12 cellular contexts compared by ENCODE assay signal in genomic region chr1:20697560-20697959, GRCh38. TPM values are rescaled to one million over a fixed set of nuclear protein-coding genes. Genes with fewer than 3 reads are reported as not detected.
DNase-seq lines count a peak whose midpoint lies in the region; ATAC-seq, FAIRE-seq and TF ChIP-seq lines count a peak whose summit lies in the region.
"Had no signal": no experiment of that assay in that cellular context is flagged by ENCODE, and none has a peak within 500 bp of the region (broad histone marks: within the 10 kb centered on the region; RNA-seq: fewer than 3 reads in every experiment).

No MANE protein-coding gene starts in this region.

- CTCF ChIA-PET in HepG2 (lab: Yijun Ruan, JAX; ENCODE audit: low intra/inter-chr PET ratio, low total read pairs), result interaction anchor here (1.6 to 1.8 kb wide), 2 partner anchors 36 to 497 kb away, joined by 4 to 27 read pairs; no protein-coding TSS in a partner anchor

- H4K20me1 ChIP-seq in HepG2 (ENCODE audit: insufficient read depth, low read length), result no peaks in the 10 kb centered on the region

- no peak for FAIRE-seq in HepG2 (lab: Jason Lieb, UNC)

- H3K9me3 ChIP-seq in HepG2 (ENCODE audit: low read length), result no peaks in the 10 kb centered on the region
- H3K9me3 ChIP-seq in right lobe of liver, result no peaks in the 10 kb centered on the region
- H3K9me3 ChIP-seq in neuron (ENCODE audit: low read length), result no peaks in the 10 kb centered on the region

- H3K27ac ChIP-seq in HepG2 (ENCODE audit: extremely low read length, insufficient read depth, low read length) (no peak overlapping the region), right lobe of liver (peak overlapping the region in 1 of 3 donors; percentile 64)

- H3K4me3 Mint-ChIP-seq in chondrocyte (ENCODE audit: unreplicated experiment), result peak overlapping the region; percentile 80

- TF ChIP-seq RAD21 in HepG2 (CRISPR knock-in tag; IDR thresholded peaks at IDR 0.05), result no peak

- H3K79me2 ChIP-seq in HepG2 (ENCODE audit: insufficient read depth, low read length), result no peaks in the 10 kb centered on the region

- H3K4me1 ChIP-seq in HepG2 (ENCODE audit: insufficient read depth, low read length) (peaks cover 43% of the 10 kb centered on the region), right lobe of liver (no peaks in the 10 kb centered on the region), neuron (ENCODE audit: insufficient read depth, low read length) (peaks cover 14% of the 10 kb centered on the region)

- BruUV-seq in HepG2 (replicated peaks; lab: Mats Ljungman, UMichigan), result no TSS peak

- 32% methylated on average over 8 of the region's 11 CpGs for WGBS in HepG2 (ENCODE audit: low lambda C conversion rate)
- WGBS in right lobe of liver (ENCODE audit: insufficient coverage, low coverage, low lambda C conversion rate, missing lambda C conversion rate), result 84% methylated on average over 6 of the region's 11 CpGs

- H3K9ac ChIP-seq in HepG2 (ENCODE audit: insufficient read depth, low read depth, low read length), result no peak overlapping the region

- H2AFZ ChIP-seq in HepG2 (ENCODE audit: low read length), result no peak overlapping the region
- H2AFZ ChIP-seq in neuron (ENCODE audit: low read depth, low read length), result no peak overlapping the region

- TF ChIP-seq EP300 in HepG2 (IDR thresholded peaks at IDR 0.05; ENCODE audit: low read depth in 2 of 2, low read length in 2 of 2) (no peak), HepG2 (CRISPR knock-in tag; IDR thresholded peaks at IDR 0.05; ENCODE audit: borderline replicate concordance) (no peak)

- no peaks in the 10 kb centered on the region for H3K27me3 Mint-ChIP-seq in chondrocyte (ENCODE audit: low read depth)

- DNase-seq in HepG2 (ENCODE audit: low spot score), result no peak
- no peak for DNase-seq in right lobe of liver
- DNase-seq in chondrocyte (ENCODE audit: low spot score), result no peak
- DNase-seq in COLO829 (ENCODE audit: low spot score), result no peak
- no peak for DNase-seq in pons (ENCODE audit: low spot score)

- peak overlapping the region in 1 of 3 experiments; percentile 76; a peak in 1 of 6 replicates for H3K4me3 ChIP-seq in HepG2 (replicated peaks in 1 of 3; ENCODE audit: insufficient read depth in 1 of 3, low read depth in 2 of 3, low read length in 3 of 3)
- H3K4me3 ChIP-seq in right lobe of liver, result no peak overlapping the region
- peak overlapping the region; percentile 53 for H3K4me3 ChIP-seq in neuron (ENCODE audit: low read length)

- TF ChIP-seq CTCF in HepG2 (CRISPR knock-in tag; IDR thresholded peaks at IDR 0.05) (no peak), right lobe of liver (IDR thresholded peaks at IDR 0.05) (no peak), chondrocyte (IDR thresholded peaks at IDR 0.05) (no peak)

- no peak for ATAC-seq in HepG2
- no peak for ATAC-seq in right lobe of liver
- no peak for ATAC-seq in GM21786 (IDR thresholded peaks at IDR 0.05; ENCODE audit: unreplicated experiment)
- ATAC-seq in GM18858 (IDR thresholded peaks at IDR 0.05; ENCODE audit: unreplicated experiment), result no peak

- H3K4me2 ChIP-seq in HepG2 (ENCODE audit: low read depth, low read length), result peak overlapping the region; percentile 81

- TF ChIP-seq POLR2A in HepG2 (IDR thresholded peaks at IDR 0.05; ENCODE audit: insufficient read depth in 1 of 2, low read depth in 2 of 2, low read length in 2 of 2) (no peak), right lobe of liver (IDR thresholded peaks at IDR 0.05) (no peak)

- intact Hi-C loops in HepG2 (cut with micrococcal nuclease; ENCODE audit: unreplicated experiment) (loop anchor here (2.0 kb wide), 1 partner anchor 497 kb away; no protein-coding TSS in a partner anchor), right lobe of liver (cut with DNase I) (loop anchor here (5.0 to 10.0 kb wide), 2 partner anchors 497 to 500 kb away; no protein-coding TSS in a partner anchor)

- H3K9me3 Mint-ChIP-seq in chondrocyte (ENCODE audit: low read depth), result no peaks in the 10 kb centered on the region
- H3K9me3 Mint-ChIP-seq: CD8-positive, alpha-beta memory T cell; stimulated activated naive B cell treated with anti-CD40 and anti-IgM and Interleukin-4, amounts not matched to agents 10 μg/mL and 1 μg/mL and 100 μg/mL, for 72 hours; T-helper 2 cell treated with Interferon-gamma antibody and Interleukin-4, amounts not matched to agents 5 μg/mL and 100 μg/mL, for 36 hours had no signal

- peaks cover 6 to 31% of the 10 kb centered on the region in 2 experiments; a peak in 4 of 5 replicates for H3K27me3 ChIP-seq in HepG2 (ENCODE audit: control insufficient read depth in 1 of 2, insufficient read depth in 2 of 2, low read length in 2 of 2)
- no peaks in the 10 kb centered on the region for H3K27me3 ChIP-seq in right lobe of liver
- H3K27me3 ChIP-seq in neuron (ENCODE audit: insufficient read depth, low read length), result no peaks in the 10 kb centered on the region

- H3K36me3 ChIP-seq in HepG2 (replicated peaks in 1 of 2; ENCODE audit: control insufficient read depth in 1 of 2, insufficient read depth in 2 of 2, low read length in 2 of 2), result no peaks in the 10 kb centered on the region
- H3K36me3 ChIP-seq in right lobe of liver, result no peaks in the 10 kb centered on the region
- no peaks in the 10 kb centered on the region for H3K36me3 ChIP-seq in neuron (ENCODE audit: insufficient read depth, low read length)

- H3K36me3 Mint-ChIP-seq in chondrocyte (ENCODE audit: low read depth), result no peaks in the 10 kb centered on the region
- H3K36me3 Mint-ChIP-seq: stimulated activated naive B cell treated with anti-CD40 and anti-IgM and Interleukin-4, amounts not matched to agents 10 μg/mL and 1 μg/mL and 100 μg/mL, for 72 hours had no signal

- peaks cover 24% of the 10 kb centered on the region for H3K4me1 Mint-ChIP-seq in chondrocyte (ENCODE audit: low read depth)

- in situ Hi-C loops in HepG2 (cut with HindIII; ENCODE audit: extremely low pct_ligation_motif_present, low pct_unique_long_range_greater_than_20kb), result no loop called here

- POLR2A ChIA-PET in HepG2 (lab: Yijun Ruan, JAX), result interaction anchor here (1.0 to 2.0 kb wide), 6 partner anchors 9 to 498 kb away, joined by 3 to 13 read pairs (median 7); partner anchors contain the start of genes DDOST, HP1BP3 and SH2D5

- H3K27ac Mint-ChIP-seq in chondrocyte (ENCODE audit: unreplicated experiment), result peak overlapping the region; percentile 99
- H3K27ac Mint-ChIP-seq: T-helper 2 cell treated with Interferon-gamma antibody and Interleukin-4, amounts not matched to agents 5 μg/mL and 100 μg/mL, for 36 hours had no signal

RNA-seq across cellular contexts. Expression of gene KIF17, which starts 20.2 kb away (rescaled TPM):
- total RNA-seq in HepG2 (2016; rRNA removed; fragmentation: Illumina TruSeq; extraction: Trizol) (0.24 and 0.25 TPM in 2 replicates), right lobe of liver (1 to 10 TPM; 1.0 to 3.2 (median 1.3) TPM), chondrocyte (0.51 to 1.3 TPM (median 0.95 TPM) in 3 replicates)
- not detected in 2 replicates for total RNA-seq in HepG2 (2016; cell fraction: cytosol; rRNA removed; fragmentation: Illumina TruSeq; extraction: Trizol; ENCODE audit: low read depth)
- total RNA-seq in HepG2 (2016; cell fraction: insoluble cytoplasmic fraction; rRNA removed; fragmentation: Illumina TruSeq; extraction: Trizol), result 0.13 and 0.27 TPM in 2 replicates
- 0.34 TPM in 1 of 2 replicates, not detected in the other for total RNA-seq in HepG2 (2016; cell fraction: membrane; rRNA removed; fragmentation: Illumina TruSeq; extraction: Trizol)
- total RNA-seq in HepG2 (2016; cell fraction: nucleus; rRNA removed; fragmentation: Illumina TruSeq; extraction: Trizol), result 0.16 TPM in 1 of 2 replicates, not detected in the other
- 0.44 and 0.52 TPM in 2 replicates for polyA plus RNA-seq in HepG2 (2011; rRNA removed)
- polyA plus RNA-seq in HepG2 (2011; cell fraction: cytosol; rRNA removed), result 0.27 and 0.36 TPM in 2 replicates
- polyA plus RNA-seq in HepG2 (2011; cell fraction: nucleus; rRNA removed), result 0.63 and 0.69 TPM in 2 replicates
- 0.35 and 0.60 TPM in 2 replicates for polyA plus RNA-seq in HepG2 (2012)
- polyA plus RNA-seq in HepG2 (2016; cell fraction: cytosol; fragmentation: Illumina TruSeq; extraction: Trizol; ENCODE audit: low read depth), result 0.11 and 0.24 TPM in 2 replicates
- polyA plus RNA-seq in HepG2 (2016; cell fraction: insoluble cytoplasmic fraction; fragmentation: Illumina TruSeq; extraction: Trizol; ENCODE audit: low read depth), result 0.21 TPM in 1 of 2 replicates, not detected in the other
- polyA plus RNA-seq in HepG2 (2016; cell fraction: membrane; fragmentation: Illumina TruSeq; extraction: Trizol; ENCODE audit: low read depth), result 0.14 and 0.47 TPM in 2 replicates
- 0.36 TPM in 1 of 2 replicates, not detected in the other for polyA plus RNA-seq in HepG2 (2016; cell fraction: nucleus; fragmentation: Illumina TruSeq; extraction: Trizol; ENCODE audit: insufficient read depth, low read depth)
- 0.78 TPM in 1 of 2 replicates, not detected in the other for polyA minus RNA-seq in HepG2 (2011; rRNA and poly(A)+ RNA removed; ENCODE audit: low replicate concordance)
- not detected in 2 replicates for polyA minus RNA-seq in HepG2 (2011; cell fraction: cytosol; rRNA and poly(A)+ RNA removed)
- 0.52 and 0.62 TPM in 2 replicates for polyA minus RNA-seq in HepG2 (2011; cell fraction: nucleus; rRNA and poly(A)+ RNA removed)
- total RNA-seq: CD8-positive, alpha-beta memory T cell had no signal
- polyA plus RNA-seq: CD8-positive, alpha-beta memory T cell had no signal

RNA-seq across cellular contexts. Expression of gene SH2D5, which starts 34.9 kb away (rescaled TPM):
- 1.7 and 3.4 TPM in 2 replicates for total RNA-seq in HepG2 (2016; rRNA removed; fragmentation: Illumina TruSeq; extraction: Trizol)
- 0.20 and 0.26 TPM in 2 replicates for total RNA-seq in HepG2 (2016; cell fraction: cytosol; rRNA removed; fragmentation: Illumina TruSeq; extraction: Trizol; ENCODE audit: low read depth)
- total RNA-seq in HepG2 (2016; cell fraction: insoluble cytoplasmic fraction; rRNA removed; fragmentation: Illumina TruSeq; extraction: Trizol), result 1.6 and 2.0 TPM in 2 replicates
- total RNA-seq in HepG2 (2016; cell fraction: membrane; rRNA removed; fragmentation: Illumina TruSeq; extraction: Trizol), result 1.4 and 1.8 TPM in 2 replicates
- 1.8 and 2.2 TPM in 2 replicates for total RNA-seq in HepG2 (2016; cell fraction: nucleus; rRNA removed; fragmentation: Illumina TruSeq; extraction: Trizol)
- polyA plus RNA-seq in HepG2 (2011; rRNA removed), result 1.2 and 1.4 TPM in 2 replicates
- 0.87 and 0.92 TPM in 2 replicates for polyA plus RNA-seq in HepG2 (2011; cell fraction: cytosol; rRNA removed)
- polyA plus RNA-seq in HepG2 (2011; cell fraction: nucleus; rRNA removed), result 7.0 and 10.0 TPM in 2 replicates
- 0.94 and 1.8 TPM in 2 replicates for polyA plus RNA-seq in HepG2 (2012)
- polyA plus RNA-seq in HepG2 (2016; cell fraction: cytosol; fragmentation: Illumina TruSeq; extraction: Trizol; ENCODE audit: low read depth), result 0.29 and 0.55 TPM in 2 replicates
- 0.69 and 1.5 TPM in 2 replicates for polyA plus RNA-seq in HepG2 (2016; cell fraction: insoluble cytoplasmic fraction; fragmentation: Illumina TruSeq; extraction: Trizol; ENCODE audit: low read depth)
- polyA plus RNA-seq in HepG2 (2016; cell fraction: membrane; fragmentation: Illumina TruSeq; extraction: Trizol; ENCODE audit: low read depth), result 0.64 and 0.86 TPM in 2 replicates
- polyA plus RNA-seq in HepG2 (2016; cell fraction: nucleus; fragmentation: Illumina TruSeq; extraction: Trizol; ENCODE audit: insufficient read depth, low read depth), result 4.8 and 5.7 TPM in 2 replicates
- polyA minus RNA-seq in HepG2 (2011; rRNA and poly(A)+ RNA removed; ENCODE audit: low replicate concordance), result 0.05 and 0.76 TPM in 2 replicates
- polyA minus RNA-seq in HepG2 (2011; cell fraction: cytosol; rRNA and poly(A)+ RNA removed), result 0.40 and 1.4 TPM in 2 replicates
- 0.77 and 0.87 TPM in 2 replicates for polyA minus RNA-seq in HepG2 (2011; cell fraction: nucleus; rRNA and poly(A)+ RNA removed)
- total RNA-seq in right lobe of liver, result 1 to 10 TPM in 2 of 6 experiments, under 1 TPM in 1, not detected in 3; 0.80 to 1.8 (median 1.4) TPM
- total RNA-seq in chondrocyte, result 0.15 to 1.1 TPM (median 0.75 TPM) in 3 replicates
- total RNA-seq: urinary bladder had no signal
- polyA plus RNA-seq: CD8-positive, alpha-beta memory T cell had no signal

RNA-seq across cellular contexts. Expression of gene DDOST, which starts 36.4 kb away (rescaled TPM):
- total RNA-seq in HepG2 (2016; rRNA removed; fragmentation: Illumina TruSeq; extraction: Trizol) (167 and 335 TPM in 2 replicates), right lobe of liver (100 to 1,000 TPM in 3 of 6 experiments, 10 to 100 TPM in 3; 53.0 to 132 (median 100) TPM), chondrocyte (214 to 232 TPM (median 223 TPM) in 3 replicates)
- total RNA-seq in HepG2 (2016; cell fraction: cytosol; rRNA removed; fragmentation: Illumina TruSeq; extraction: Trizol; ENCODE audit: low read depth), result 55.5 and 58.3 TPM in 2 replicates
- total RNA-seq in HepG2 (2016; cell fraction: insoluble cytoplasmic fraction; rRNA removed; fragmentation: Illumina TruSeq; extraction: Trizol), result 152 and 344 TPM in 2 replicates
- total RNA-seq in HepG2 (2016; cell fraction: membrane; rRNA removed; fragmentation: Illumina TruSeq; extraction: Trizol), result 109 and 116 TPM in 2 replicates
- 220 and 261 TPM in 2 replicates for total RNA-seq in HepG2 (2016; cell fraction: nucleus; rRNA removed; fragmentation: Illumina TruSeq; extraction: Trizol)
- 485 and 494 TPM in 2 replicates for polyA plus RNA-seq in HepG2 (2011; rRNA removed)
- polyA plus RNA-seq in HepG2 (2011; cell fraction: cytosol; rRNA removed), result 512 and 565 TPM in 2 replicates
- 123 and 124 TPM in 2 replicates for polyA plus RNA-seq in HepG2 (2011; cell fraction: nucleus; rRNA removed)
- 190 and 241 TPM in 2 replicates for polyA plus RNA-seq in HepG2 (2012)
- 62.9 and 71.0 TPM in 2 replicates for polyA plus RNA-seq in HepG2 (2016; cell fraction: cytosol; fragmentation: Illumina TruSeq; extraction: Trizol; ENCODE audit: low read depth)
- 137 and 148 TPM in 2 replicates for polyA plus RNA-seq in HepG2 (2016; cell fraction: insoluble cytoplasmic fraction; fragmentation: Illumina TruSeq; extraction: Trizol; ENCODE audit: low read depth)
- polyA plus RNA-seq in HepG2 (2016; cell fraction: membrane; fragmentation: Illumina TruSeq; extraction: Trizol; ENCODE audit: low read depth), result 92.2 and 98.9 TPM in 2 replicates
- polyA plus RNA-seq in HepG2 (2016; cell fraction: nucleus; fragmentation: Illumina TruSeq; extraction: Trizol; ENCODE audit: insufficient read depth, low read depth), result 331 and 354 TPM in 2 replicates
- 116 and 435 TPM in 2 replicates for polyA minus RNA-seq in HepG2 (2011; rRNA and poly(A)+ RNA removed; ENCODE audit: low replicate concordance)
- polyA minus RNA-seq in HepG2 (2011; cell fraction: cytosol; rRNA and poly(A)+ RNA removed), result 152 TPM in 2 replicates
- polyA minus RNA-seq in HepG2 (2011; cell fraction: nucleus; rRNA and poly(A)+ RNA removed), result 85.1 and 101 TPM in 2 replicates
